2 cellular contexts compared by ENCODE assay signal in the genomic region with DNA sequence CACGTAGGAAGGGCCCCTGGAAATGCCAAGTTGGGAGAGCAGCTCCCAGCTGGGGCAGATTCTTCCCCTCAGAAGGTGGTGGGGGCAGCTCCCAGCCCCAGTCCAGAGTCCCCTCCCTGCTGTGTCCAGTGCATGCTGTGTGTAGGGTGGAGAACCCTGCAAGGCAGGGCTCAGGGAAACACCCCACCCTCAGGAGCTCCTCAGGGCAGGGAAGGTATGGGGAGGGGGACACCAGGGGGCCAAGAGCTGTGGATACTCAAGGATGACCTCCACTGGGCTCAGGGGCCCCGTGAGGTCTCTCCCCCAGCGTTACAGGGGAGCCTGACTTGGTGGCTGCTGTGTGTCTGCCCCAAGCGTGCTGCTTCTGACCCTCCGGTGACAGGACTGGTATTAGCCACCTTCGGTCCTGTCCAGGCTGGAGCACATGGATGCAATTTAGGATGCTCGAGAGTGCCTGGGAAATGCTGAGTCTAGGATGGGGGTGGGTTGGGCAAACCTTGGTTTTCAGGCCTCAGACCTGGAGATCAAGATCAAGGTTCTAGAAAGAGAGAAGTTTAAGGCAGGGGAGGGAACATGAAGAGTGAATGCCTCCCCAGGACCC.
TF ChIP-seq lines count a peak whose summit lies in the region.

No MANE protein-coding gene starts in this region.

TF ChIP-seq in A549, 52 proteins besides CTCF, POLR2A, EP300 and RAD21:
- TF ChIP-seq, protein P1, sequence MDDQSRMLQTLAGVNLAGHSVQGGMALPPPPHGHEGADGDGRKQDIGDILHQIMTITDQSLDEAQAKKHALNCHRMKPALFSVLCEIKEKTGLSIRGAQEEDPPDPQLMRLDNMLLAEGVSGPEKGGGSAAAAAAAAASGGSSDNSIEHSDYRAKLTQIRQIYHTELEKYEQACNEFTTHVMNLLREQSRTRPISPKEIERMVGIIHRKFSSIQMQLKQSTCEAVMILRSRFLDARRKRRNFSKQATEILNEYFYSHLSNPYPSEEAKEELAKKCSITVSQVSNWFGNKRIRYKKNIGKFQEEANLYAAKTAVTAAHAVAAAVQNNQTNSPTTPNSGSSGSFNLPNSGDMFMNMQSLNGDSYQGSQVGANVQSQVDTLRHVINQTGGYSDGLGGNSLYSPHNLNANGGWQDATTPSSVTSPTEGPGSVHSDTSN (IDR thresholded peaks at IDR 0.05), result no peak
- TF ChIP-seq PHF8 (IDR thresholded peaks at IDR 0.05; ENCODE audit: borderline replicate concordance, low read depth), result no peak
- TF ChIP-seq ZFP36 (IDR thresholded peaks at IDR 0.05; ENCODE audit: borderline replicate concordance, partially characterized antibody), result no peak
- TF ChIP-seq MAFK (IDR thresholded peaks at IDR 0.05; ENCODE audit: partially characterized antibody), result no peak
- TF ChIP-seq RFX5 (IDR thresholded peaks at IDR 0.05), result no peak
- no peak for TF ChIP-seq GATA3 (IDR thresholded peaks at IDR 0.05; ENCODE audit: borderline replicate concordance)
- TF ChIP-seq E2F6 (IDR thresholded peaks at IDR 0.05; ENCODE audit: borderline replicate concordance, low read depth), result no peak
- no peak for TF ChIP-seq MAX (IDR thresholded peaks at IDR 0.05)
- no peak for TF ChIP-seq HOXA7 (CRISPR knock-in tag; IDR thresholded peaks at IDR 0.05)
- TF ChIP-seq BHLHE40 (IDR thresholded peaks at IDR 0.05; ENCODE audit: low read depth, low read length), result no peak
- TF ChIP-seq ZSCAN20 (CRISPR knock-in tag; IDR thresholded peaks at IDR 0.05), result no peak
- no peak for TF ChIP-seq KDM1A (IDR thresholded peaks at IDR 0.05; ENCODE audit: low read depth)
- TF ChIP-seq TFCP2L1 (CRISPR knock-in tag; IDR thresholded peaks at IDR 0.05), result no peak
- no peak for TF ChIP-seq CHD4 (IDR thresholded peaks at IDR 0.05; ENCODE audit: borderline replicate concordance)
- no peak for TF ChIP-seq ELK1 (IDR thresholded peaks at IDR 0.05; ENCODE audit: low read depth, low read length)
- no peak for TF ChIP-seq ZC3H11A (IDR thresholded peaks at IDR 0.05)
- no peak for TF ChIP-seq NPAS2 (CRISPR knock-in tag; IDR thresholded peaks at IDR 0.05; ENCODE audit: borderline replicate concordance)
- no peak for TF ChIP-seq FOSL2 (IDR thresholded peaks at IDR 0.05)
- no peak for TF ChIP-seq FOSL2 (CRISPR knock-in tag; IDR thresholded peaks at IDR 0.05)
- TF ChIP-seq CHD2 (IDR thresholded peaks at IDR 0.05; ENCODE audit: low read length, partially characterized antibody), result no peak

TF ChIP-seq in WTC11, 78 proteins besides CTCF, POLR2A, EP300 and RAD21:
- TF ChIP-seq FOXK1 (CRISPR knock-in tag; IDR thresholded peaks at IDR 0.05), result no peak
- TF ChIP-seq ZNF317 (CRISPR knock-in tag; IDR thresholded peaks at IDR 0.05; ENCODE audit: borderline replicate concordance, low read depth), result no peak
- TF ChIP-seq SP1 (CRISPR knock-in tag; conservative IDR thresholded peaks at IDR 0.05), result 0 out of 2 replicates have a peak, but pooled peaks have one; percentile 24
- TF ChIP-seq CREB1 (CRISPR knock-in tag; IDR thresholded peaks at IDR 0.05), result no peak
